In genomic region chr11:1750840-1751520, GRCh38 we compare ENCODE assay signal across 13 cellular contexts. TPM values are rescaled to one million over a fixed set of nuclear protein-coding genes. Genes with fewer than 3 reads are reported as not detected.
DNase-seq lines count a peak whose midpoint lies in the region; ATAC-seq and TF ChIP-seq lines count a peak whose summit lies in the region.
"Had no signal": no experiment of that assay in that cellular context is flagged by ENCODE, and none has a peak within 500 bp of the region (broad histone marks: within the 10 kb centered on the region; RNA-seq: fewer than 3 reads in every experiment).

No MANE protein-coding gene starts in this region.

- H3K4me3 ChIP-seq in PC-3 (ENCODE audit: low read length) (no peak overlapping the region), mucosa of descending colon (no peak overlapping the region), transverse colon (no peak overlapping the region), thyroid gland (replicated peaks in 1 of 3) (no peak overlapping the region)

- H3K9me3 Mint-ChIP-seq in dendritic cell treated with granulocyte-macrophage colony-stimulating factor and Interleukin-4, amounts not matched to agents 40 ng/mL and 50 ng/mL, for 4 days = no peaks in the 10 kb centered on the region
- H3K9me3 Mint-ChIP-seq: endodermal cell had no signal

- TF ChIP-seq POLR2A in transverse colon (IDR thresholded peaks at IDR 0.05) (no peak), thyroid gland (IDR thresholded peaks at IDR 0.05) (no peak)

- no peaks in the 10 kb centered on the region for H3K9me2 ChIP-seq in PC-3 (replicated peaks; ENCODE audit: low read length)

- no peaks in the 10 kb centered on the region for H3F3A ChIP-seq in PC-3 (ENCODE audit: low read length, unreplicated experiment)

- POLR2A ChIA-PET in PC-3 (lab: Charles Lee; ENCODE audit: unreplicated experiment) = no interaction called here

- TF ChIP-seq CTCF in PC-3 (conservative IDR thresholded peaks at IDR 0.05; ENCODE audit: low read depth, low read length) (no peak), mucosa of descending colon (IDR thresholded peaks at IDR 0.05) (no peak), transverse colon (IDR thresholded peaks at IDR 0.05) (no peak), thyroid gland (IDR thresholded peaks at IDR 0.05) (no peak)

- no peaks in the 10 kb centered on the region for H3K4me1 ChIP-seq in PC-3 (ENCODE audit: insufficient read depth, low read length)
- no peaks in the 10 kb centered on the region for H3K4me1 ChIP-seq in mucosa of descending colon (ENCODE audit: low read depth)
- H3K4me1 ChIP-seq in transverse colon = peaks cover 3 to 19% (median 10%) of the 10 kb centered on the region in 4 donors
- H3K4me1 ChIP-seq in thyroid gland = peaks cover 0 to 22% of the 10 kb centered on the region in 2 donors

- no peak overlapping the region for H3K4me2 ChIP-seq in PC-3 (ENCODE audit: low read length)

- no peak overlapping the region for H3K4me3 Mint-ChIP-seq in dendritic cell treated with granulocyte-macrophage colony-stimulating factor and Interleukin-4, amounts not matched to agents 40 ng/mL and 50 ng/mL, for 4 days

- WGBS in transverse colon (ENCODE audit: low coverage in 1 of 2), 2 donors = 60% methylated on average over 13 of the region's 13 CpGs; no CpG with 5 or more reads in 1 of the 2 donors
- WGBS in thyroid gland, 2 donors = 65 to 72% methylated on average over 6 to 8 of the region's 13 CpGs

- H3K9ac ChIP-seq in PC-3 (ENCODE audit: low read length) = no peak overlapping the region

- in situ Hi-C loops in transverse colon (cut with MboI; ENCODE audit: low pct_ligation_motif_present in 1 of 4, low pct_unique_long_range_greater_than_20kb in 1 of 4, low sequenced_read_pairs in 3 of 4) = no loop called here

- CTCF ChIA-PET in PC-3 (lab: Charles Lee) = no interaction called here

- H3K27ac Mint-ChIP-seq in dendritic cell treated with granulocyte-macrophage colony-stimulating factor and Interleukin-4, amounts not matched to agents 40 ng/mL and 50 ng/mL, for 4 days = peak overlapping the region; percentile 39
- H3K27ac Mint-ChIP-seq: activated naive CD8-positive, alpha-beta T cell treated with anti-CD3 and anti-CD28 coated beads, Interleukin-2, amount 50 U/mL, for 24 hours; endodermal cell had no signal

- TF ChIP-seq EP300 in transverse colon (IDR thresholded peaks at IDR 0.05; ENCODE audit: low read depth) = no peak

- BruUV-seq in PC-3 (replicated peaks; lab: Mats Ljungman, UMichigan) = no TSS peak

- ATAC-seq in PC-3 (peak; percentile 3), mucosa of descending colon (peak; percentile 12), HG03025 (IDR thresholded peaks at IDR 0.05; ENCODE audit: low FRiP score, unreplicated experiment) (no peak), HG02588 (IDR thresholded peaks at IDR 0.05; ENCODE audit: unreplicated experiment) (no peak)
- ATAC-seq: activated naive CD8-positive, alpha-beta T cell treated with anti-CD3 and anti-CD28 coated beads, Interleukin-2, amount 50 U/mL, for 24 hours had no signal

- DNase-seq in PC-3 (no peak), mucosa of descending colon (no peak), transverse colon (peak; percentile 8), T-helper 9 cell (no peak), thyroid gland (no peak)
- DNase-seq: activated naive CD8-positive, alpha-beta T cell treated with anti-CD3 and anti-CD28 coated beads, Interleukin-2, amount 50 U/mL, for 24 hours; endodermal cell; NCI-H1436 had no signal

- no peak overlapping the region for H3K27ac ChIP-seq in PC-3 (ENCODE audit: low read length)
- no peak overlapping the region for H3K27ac ChIP-seq in transverse colon
- H3K27ac ChIP-seq in thyroid gland = no peak overlapping the region

- peaks cover 56% of the 10 kb centered on the region for H3K27me3 Mint-ChIP-seq in dendritic cell treated with granulocyte-macrophage colony-stimulating factor and Interleukin-4, amounts not matched to agents 40 ng/mL and 50 ng/mL, for 4 days

- peaks cover 55% of the 10 kb centered on the region for H3K36me3 Mint-ChIP-seq in dendritic cell treated with granulocyte-macrophage colony-stimulating factor and Interleukin-4, amounts not matched to agents 40 ng/mL and 50 ng/mL, for 4 days (ENCODE audit: low read depth)

- peaks cover 80% of the 10 kb centered on the region for H3K4me1 Mint-ChIP-seq in dendritic cell treated with granulocyte-macrophage colony-stimulating factor and Interleukin-4, amounts not matched to agents 40 ng/mL and 50 ng/mL, for 4 days (ENCODE audit: low read depth)

- H3K27me3 ChIP-seq in PC-3 (ENCODE audit: low read length) = peaks cover 7% of the 10 kb centered on the region; the same call in 1 of the 2 replicates
- peaks cover 27% of the 10 kb centered on the region for H3K27me3 ChIP-seq in transverse colon
- H3K27me3 ChIP-seq in thyroid gland = no peaks in the 10 kb centered on the region

- intact Hi-C loops in PC-3 (cut with micrococcal nuclease) (no loop called here), mucosa of descending colon (cut with DNase I, micrococcal nuclease) (no loop called here), transverse colon (cut with DNase I; ENCODE audit: low total_unique reads) (no loop called here), thyroid gland (cut with DNase I) (no loop called here)
- intact Hi-C loops in dendritic cell treated with granulocyte-macrophage colony-stimulating factor and Interleukin-4, amounts not matched to agents 40 ng/mL and 50 ng/mL, for 4 days (cut with micrococcal nuclease) = loop anchor here (5.0 kb wide), 1 partner anchor 41 kb away; no protein-coding TSS in a partner anchor

- H4K20me1 ChIP-seq in PC-3 (ENCODE audit: low read length) = no peaks in the 10 kb centered on the region

- no peaks in the 10 kb centered on the region; the same call in 1 of the 2 replicates for H3K36me3 ChIP-seq in PC-3 (ENCODE audit: low read depth, low read length)
- H3K36me3 ChIP-seq in mucosa of descending colon (ENCODE audit: low read depth) = no peaks in the 10 kb centered on the region
- H3K36me3 ChIP-seq in transverse colon = peaks cover 0 to 21% (median 7%) of the 10 kb centered on the region in 4 donors
- peaks cover 26 to 29% of the 10 kb centered on the region in 2 donors for H3K36me3 ChIP-seq in thyroid gland

- no peak overlapping the region for H2AFZ ChIP-seq in PC-3 (ENCODE audit: low read length)

- H3K9me3 ChIP-seq in PC-3 (ENCODE audit: low read length) (no peaks in the 10 kb centered on the region), mucosa of descending colon (no peaks in the 10 kb centered on the region), transverse colon (no peaks in the 10 kb centered on the region), thyroid gland (no peaks in the 10 kb centered on the region)

- H3K79me2 ChIP-seq in PC-3 (ENCODE audit: low read length) = no peaks in the 10 kb centered on the region

RNA-seq across cellular contexts. Expression of gene IFITM10, which starts 0.6 kb away (rescaled TPM):
- 0.58 and 1.4 TPM in 2 replicates for total RNA-seq in PC-3 (2014; rRNA removed)
- total RNA-seq in mucosa of descending colon = 1 to 10 TPM in 2 of 3 donors, under 1 TPM in 1; 0.46 to 2.8 (median 1.9) TPM
- total RNA-seq in transverse colon = 10 to 100 TPM in 1 of 4 donors, 1 to 10 TPM in 2, under 1 TPM in 1; 0.68 to 13.5 (median 1.3) TPM
- total RNA-seq in thyroid gland = 100 to 1,000 TPM in 1 of 4 donors, 1 to 10 TPM in 1, under 1 TPM in 1, not detected in 1; 0.22 to 126 (median 1.5) TPM

RNA-seq across cellular contexts. Expression of gene CTSD, which starts 12.7 kb away (rescaled TPM):
- total RNA-seq in PC-3 (2014; rRNA removed) (308 and 358 TPM in 2 replicates), mucosa of descending colon (1,000 to 10,000 TPM in 2 of 3 donors, 100 to 1,000 TPM in 1; 631 to 1,107 (median 1,007) TPM), transverse colon (1,000 to 10,000 TPM in 2 of 4 donors, 100 to 1,000 TPM in 2; 548 to 1,794 (median 1,176) TPM), thyroid gland (100 to 1,000 TPM; 363 to 577 (median 457) TPM)

RNA-seq across cellular contexts. Expression of gene KRTAP5-6, which starts 54.0 kb away (rescaled TPM):
- not detected in 2 replicates for total RNA-seq in PC-3 (2014; rRNA removed)
- total RNA-seq in mucosa of descending colon = not detected
- total RNA-seq in transverse colon = not detected
- total RNA-seq in thyroid gland = not detected
- total RNA-seq: activated CD8-positive, alpha-beta memory T cell treated with anti-CD3 and anti-CD28 coated beads for 36 hours; endodermal cell; T-helper 2 cell treated with Interferon-gamma antibody and Interleukin-4, amounts not matched to agents 100 ng/mL and 5 ng/mL, for 36 hours had no signal

Comparison
In these comparisons a context has a peak if more than half of its experiments do, and no peak if none do; other contexts are left out.
1. ATAC-seq: peak in PC-3 (single experiment) and mucosa of descending colon (single experiment); none in HG03025 (single experiment) and HG02588 (single experiment).